ENCODE assay signal across 8 cellular contexts in genomic region chr11:62543680-62544444, GRCh38. TPM values are rescaled to one million over a fixed set of nuclear protein-coding genes. Genes with fewer than 3 reads are reported as not detected.
A peak's percentile ranks its signal among the peaks of the same experiment; 100 is the strongest.
DNase-seq lines count a peak whose midpoint lies in the region; ATAC-seq and TF ChIP-seq lines count a peak whose summit lies in the region.

No MANE protein-coding gene starts in this region.

- H3K36me3 ChIP-seq in kidney epithelial cell (ENCODE audit: control insufficient read depth, insufficient read depth, low read length), result no peaks in the 10 kb centered on the region
- H3K36me3 ChIP-seq in testis (ENCODE audit: low read depth, missing control alignments), result no peaks in the 10 kb centered on the region

- no peak for TF ChIP-seq POLR2A in testis (IDR thresholded peaks at IDR 0.05)

- H3K27me3 Mint-ChIP-seq in T-helper 1 cell treated with Interleukin-12 subunit alpha and Interleukin-12 subunit beta and Interleukin-4 antibody, amounts not matched to agents 30 μg/mL and 1 μg/mL, for 36 hours (ENCODE audit: low read depth), result peaks cover 8% of the 10 kb centered on the region

- WGBS in testis, 2 donors, result 29 to 51% methylated on average over 13 to 22 of the region's 22 CpGs

- no peaks in the 10 kb centered on the region for H3K9me3 ChIP-seq in testis

- H3K27ac ChIP-seq in angular gyrus (ENCODE audit: low read depth, low read length), result peak overlapping the region; percentile 48
- H3K27ac ChIP-seq in testis, result peak overlapping the region; percentile 74 to 95

- TF ChIP-seq CTCF in kidney epithelial cell (IDR thresholded peaks at IDR 0.05; ENCODE audit: insufficient read depth, low read length, poor library complexity, severe bottlenecking), result no peak
- no peak for TF ChIP-seq CTCF in testis (IDR thresholded peaks at IDR 0.05)

- H3K4me1 ChIP-seq in testis, result peaks cover 58% of the 10 kb centered on the region

- H3K4me1 Mint-ChIP-seq in T-helper 1 cell treated with Interleukin-12 subunit alpha and Interleukin-12 subunit beta and Interleukin-4 antibody, amounts not matched to agents 30 μg/mL and 1 μg/mL, for 36 hours (ENCODE audit: low read depth), result peaks cover 55% of the 10 kb centered on the region

- H3K4me3 Mint-ChIP-seq in T-helper 1 cell treated with Interleukin-12 subunit alpha and Interleukin-12 subunit beta and Interleukin-4 antibody, amounts not matched to agents 30 μg/mL and 1 μg/mL, for 36 hours, result peak overlapping the region; percentile 96

- H3K27me3 ChIP-seq in kidney epithelial cell (ENCODE audit: control insufficient read depth, insufficient read depth, low read length), result no peaks in the 10 kb centered on the region
- H3K27me3 ChIP-seq in testis, result no peaks in the 10 kb centered on the region

- intact Hi-C loops in testis (cut with DNase I; ENCODE audit: low total_unique reads), result loop anchor here (5.0 to 10.0 kb wide), 2 partner anchors 112 to 149 kb away; no protein-coding TSS in a partner anchor

- DNase-seq in T-helper 1 cell, result no peak
- DNase-seq in kidney epithelial cell (ENCODE audit: low read depth), result no peak
- no peak for DNase-seq in testis
- DNase-seq in kidney tubule cell (ENCODE audit: low spot score), result no peak

- H3K9me3 Mint-ChIP-seq in T-helper 1 cell treated with Interleukin-12 subunit alpha and Interleukin-12 subunit beta and Interleukin-4 antibody, amounts not matched to agents 30 μg/mL and 1 μg/mL, for 36 hours, result no peaks in the 10 kb centered on the region

- peaks cover 16% of the 10 kb centered on the region for H3K36me3 Mint-ChIP-seq in T-helper 1 cell treated with Interleukin-12 subunit alpha and Interleukin-12 subunit beta and Interleukin-4 antibody, amounts not matched to agents 30 μg/mL and 1 μg/mL, for 36 hours (ENCODE audit: low read depth)

- H3K4me3 ChIP-seq in kidney epithelial cell (ENCODE audit: low read depth, low read length) (peak overlapping the region; percentile 95), testis (peak overlapping the region; percentile 86 to 93)

- peak overlapping the region; percentile 89 for H3K27ac Mint-ChIP-seq in T-helper 1 cell treated with Interleukin-12 subunit alpha and Interleukin-12 subunit beta and Interleukin-4 antibody, amounts not matched to agents 30 μg/mL and 1 μg/mL, for 36 hours

- ATAC-seq in HG03159 (IDR thresholded peaks at IDR 0.05; ENCODE audit: unreplicated experiment) (no peak), GM19397 (IDR thresholded peaks at IDR 0.05; ENCODE audit: unreplicated experiment) (no peak)

RNA-seq across cellular contexts. Expression of gene AHNAK, which starts 2.7 kb away (rescaled TPM):
- total RNA-seq in kidney epithelial cell, result 224 and 226 TPM in 2 replicates
- total RNA-seq in testis, result 100 to 1,000 TPM; 137 to 148 TPM
- polyA plus RNA-seq in testis (ENCODE audit: insufficient read depth, low read depth, low replicate concordance), result 95.8 TPM

RNA-seq across cellular contexts. Expression of gene EEF1G, which starts 29.8 kb away (rescaled TPM):
- total RNA-seq in kidney epithelial cell (2,411 and 2,583 TPM in 2 replicates), testis (100 to 1,000 TPM; 607 to 868 TPM)
- polyA plus RNA-seq in testis (ENCODE audit: insufficient read depth, low read depth, low replicate concordance), result 1,165 TPM

RNA-seq across cellular contexts. Expression of gene TUT1, which starts 47.5 kb away (rescaled TPM):
- 15.0 and 15.2 TPM in 2 replicates for total RNA-seq in kidney epithelial cell
- total RNA-seq in testis, result 10 to 100 TPM; 24.3 to 30.0 TPM
- 25.0 TPM for polyA plus RNA-seq in testis (ENCODE audit: insufficient read depth, low read depth, low replicate concordance)

RNA-seq across cellular contexts. Expression of gene MTA2, which starts 57.8 kb away (rescaled TPM):
- total RNA-seq in kidney epithelial cell (136 and 137 TPM in 2 replicates), testis (100 to 1,000 TPM in 1 of 2 donors, 10 to 100 TPM in 1; 97.2 to 115 TPM)
- 87.6 TPM for polyA plus RNA-seq in testis (ENCODE audit: insufficient read depth, low read depth, low replicate concordance)
